10 cellular contexts compared by ENCODE assay signal in genomic region chr1:89085781-89086180, GRCh38. TPM values are rescaled to one million over a fixed set of nuclear protein-coding genes. Genes with fewer than 3 reads are reported as not detected.
A peak's percentile ranks its signal among the peaks of the same experiment; 100 is the strongest.
DNase-seq lines count a peak whose midpoint lies in the region; ATAC-seq and TF ChIP-seq lines count a peak whose summit lies in the region.
"Had no signal": no experiment of that assay in that cellular context is flagged by ENCODE, and none has a peak within 500 bp of the region (broad histone marks: within the 10 kb centered on the region; RNA-seq: fewer than 3 reads in every experiment).

No MANE protein-coding gene starts in this region.

- H2BK5ac ChIP-seq in IMR-90 (ENCODE audit: low read depth, low read length, poor library complexity, severe bottlenecking), result no peak overlapping the region

- H3K4me3 ChIP-seq in IMR-90 (ENCODE audit: insufficient read depth, low read depth, low read length), result no peak overlapping the region
- H3K4me3 ChIP-seq: A549 had no signal

- BruUV-seq in IMR-90 (replicated peaks; lab: Mats Ljungman, UMichigan), result no TSS peak

- no peak overlapping the region for H2BK120ac ChIP-seq in IMR-90 (ENCODE audit: low read depth, low read length)

- no peaks in the 10 kb centered on the region for H4K20me1 ChIP-seq in IMR-90 (ENCODE audit: insufficient read depth, low read length)

- no peaks in the 10 kb centered on the region for H3K9me1 ChIP-seq in IMR-90 (ENCODE audit: insufficient read depth, low read length)

- H3K9me3 Mint-ChIP-seq in chondrocyte (ENCODE audit: low read depth), result no peaks in the 10 kb centered on the region
- H3K9me3 Mint-ChIP-seq: T-cell had no signal

- dilution Hi-C loops in IMR-90 (cut with HindIII; ENCODE audit: low sequenced_read_pairs, unreplicated experiment), result no loop called here

- no peak overlapping the region for H4K91ac ChIP-seq in IMR-90 (ENCODE audit: insufficient read depth, low read depth, low read length)

- H3K9me3 ChIP-seq in IMR-90 (ENCODE audit: control insufficient read depth, insufficient read depth, low read length), result no peaks in the 10 kb centered on the region
- H3K9me3 ChIP-seq: A549 had no signal

- H3K9ac ChIP-seq in IMR-90 (ENCODE audit: low read depth, low read length), result no peak overlapping the region

- no peaks in the 10 kb centered on the region for H3K36me3 Mint-ChIP-seq in chondrocyte (ENCODE audit: low read depth)
- H3K36me3 Mint-ChIP-seq: T-cell had no signal

- TF ChIP-seq POLR2A in IMR-90 (IDR thresholded peaks at IDR 0.05; ENCODE audit: low read depth, low read length), result no peak

- ATAC-seq in IMR-90 (ENCODE audit: low read depth), result peak; percentile 91
- ATAC-seq in stimulated activated naive CD8-positive, alpha-beta T cell treated with anti-CD3 and anti-CD28 coated beads, Interleukin-15, Interleukin-2, amounts not matched to agents 100 U/mL and 50 U/mL, for 24 hours, result peak; percentile 40
- ATAC-seq: A549 had no signal

- H2BK20ac ChIP-seq in IMR-90 (ENCODE audit: low read depth, low read length), result no peak overlapping the region

- TF ChIP-seq RAD21 in IMR-90 (IDR thresholded peaks at IDR 0.05; ENCODE audit: low read length), result peak; percentile 69

- no peaks in the 10 kb centered on the region for H3K27me3 ChIP-seq in IMR-90 (ENCODE audit: control insufficient read depth, insufficient read depth, low read length)

- no peak overlapping the region for H3K27ac Mint-ChIP-seq in chondrocyte (ENCODE audit: unreplicated experiment)
- H3K27ac Mint-ChIP-seq: T-cell had no signal

- no peaks in the 10 kb centered on the region for H3K79me1 ChIP-seq in IMR-90 (ENCODE audit: low read depth in 1 of 2, low read length in 2 of 2)

- no peak overlapping the region for H2BK15ac ChIP-seq in IMR-90 (ENCODE audit: low read depth, low read length)

- H4K8ac ChIP-seq in IMR-90 (ENCODE audit: low read depth in 2 of 2, low read length in 2 of 2), result no peak overlapping the region

- TF ChIP-seq CTCF in IMR-90 (conservative IDR thresholded peaks at IDR 0.05; ENCODE audit: low read depth, low read length), result peak; percentile 72
- no peak for TF ChIP-seq CTCF in chondrocyte (IDR thresholded peaks at IDR 0.05)

- no peaks in the 10 kb centered on the region for H3K4me1 Mint-ChIP-seq in chondrocyte (ENCODE audit: low read depth)

- in situ Hi-C loops in IMR-90 (cut with MboI; ENCODE audit: low sequenced_read_pairs), result no loop called here

- peaks cover 4% of the 10 kb centered on the region for H3K27me3 Mint-ChIP-seq in chondrocyte (ENCODE audit: low read depth)
- H3K27me3 Mint-ChIP-seq: T-cell had no signal

- no peak overlapping the region for H3K4ac ChIP-seq in IMR-90 (ENCODE audit: low read depth, low read length)

- peak; percentile 25 for DNase-seq in DMS79 treated with DMSO at 0.1 percent for 48 hours (lab: John Stamatoyannopoulos, UW)
- DNase-seq in DMS79 (lab: John Stamatoyannopoulos, UW), result no peak
- DNase-seq in IMR-90, result peak; percentile 56
- DNase-seq in T-helper 22 cell (ENCODE audit: low read depth), result peak; percentile 19
- peak; percentile 51 for DNase-seq in fibroblast of gingiva (ENCODE audit: low read depth)
- DNase-seq in stimulated activated naive CD8-positive, alpha-beta T cell treated with anti-CD3 and anti-CD28 coated beads, Interleukin-15, Interleukin-2, amounts not matched to agents 100 U/mL and 50 U/mL, for 24 hours, result peak; percentile 48
- DNase-seq in chondrocyte (ENCODE audit: low spot score), result no peak
- DNase-seq in activated CD8-positive, alpha-beta memory T cell treated with anti-CD3 and anti-CD28 coated beads, Interleukin-2, amount 50 U/mL, for 4 hours, result no peak

- no peak overlapping the region for H3K18ac ChIP-seq in IMR-90 (ENCODE audit: low read depth, low read length)

- H3K36me3 ChIP-seq in IMR-90 (ENCODE audit: control insufficient read depth, insufficient read depth, low read length), result no peaks in the 10 kb centered on the region

- intact Hi-C loops in IMR-90 (cut with micrococcal nuclease), result loop anchor here (1.0 to 5.0 kb wide), 4 partner anchors 64 to 370 kb away; no protein-coding TSS in a partner anchor

- no peak overlapping the region for H2AFZ ChIP-seq in IMR-90 (replicated peaks; ENCODE audit: low read length, poor library complexity)

- no peak overlapping the region for H3K4me3 Mint-ChIP-seq in chondrocyte (ENCODE audit: unreplicated experiment)
- H3K4me3 Mint-ChIP-seq: T-cell had no signal

- no peak overlapping the region for H3K23ac ChIP-seq in IMR-90 (ENCODE audit: low read depth, low read length)

- H2AK5ac ChIP-seq in IMR-90 (ENCODE audit: low read depth, low read length), result no peak overlapping the region

- H3K14ac ChIP-seq in IMR-90 (replicated peaks; ENCODE audit: low read depth, low read length), result no peak overlapping the region

- POLR2A ChIA-PET in IMR-90 (lab: Charles Lee; ENCODE audit: unreplicated experiment), result no interaction called here

- H2AK9ac ChIP-seq in IMR-90 (replicated peaks; ENCODE audit: low read depth, low read length, poor library complexity), result no peak overlapping the region

- H3K4me2 ChIP-seq in IMR-90 (ENCODE audit: low read depth, low read length), result no peak overlapping the region
- H3K4me2 ChIP-seq: A549 had no signal

- CTCF ChIA-PET in IMR-90 (lab: Yijun Ruan, JAX), result interaction anchor here (0.6 to 1.8 kb wide), 14 partner anchors 17 to 370 kb away, joined by 3 to 15 read pairs (median 5); partner anchors contain the start of gene GBP6

- no peaks in the 10 kb centered on the region for H3K4me1 ChIP-seq in IMR-90 (ENCODE audit: control insufficient read depth, insufficient read depth, low read length)
- H3K4me1 ChIP-seq: A549 had no signal

- H3K56ac ChIP-seq in IMR-90 (ENCODE audit: extremely low read depth, insufficient read depth, low read length), result no peak overlapping the region

- H4K5ac ChIP-seq in IMR-90 (ENCODE audit: low read depth, low read length), result no peak overlapping the region

- no peak overlapping the region for H3K27ac ChIP-seq in IMR-90 (ENCODE audit: insufficient read depth, low read length)
- H3K27ac ChIP-seq: A549 had no signal

TF ChIP-seq in IMR-90, 13 proteins besides CTCF, POLR2A, EP300 and RAD21:
- TF ChIP-seq SMC3 (IDR thresholded peaks at IDR 0.05; ENCODE audit: low read depth, low read length), result peak; percentile 58
- TF ChIP-seq MAZ (IDR thresholded peaks at IDR 0.05; ENCODE audit: borderline replicate concordance, low read depth, low read length), result no peak

RNA-seq across cellular contexts. Expression of gene GBP1, which starts 20.8 kb away (rescaled TPM):
- total RNA-seq in IMR-90 (2012; rRNA removed), result 108 and 118 TPM in 2 replicates
- 39.3 and 40.1 TPM in 2 replicates for polyA plus RNA-seq in IMR-90 (2012; rRNA removed)
- polyA plus RNA-seq in IMR-90 (2012; cell fraction: cytosol; rRNA removed), result 11.7 and 17.1 TPM in 2 replicates
- polyA plus RNA-seq in IMR-90 (2012; cell fraction: nucleus; rRNA removed; ENCODE audit: low replicate concordance), result 25.0 and 184 TPM in 2 replicates
- 10.6 to 12.9 TPM (median 12.3 TPM) in 3 replicates for total RNA-seq in chondrocyte

RNA-seq across cellular contexts. Expression of gene GBP2, which starts 40.1 kb away (rescaled TPM):
- total RNA-seq in IMR-90 (2012; rRNA removed) (12.8 and 17.7 TPM in 2 replicates), chondrocyte (0.42 to 0.56 TPM in 2 of 3 replicates, not detected in the other)
- 6.7 and 8.2 TPM in 2 replicates for polyA plus RNA-seq in IMR-90 (2012; rRNA removed)
- polyA plus RNA-seq in IMR-90 (2012; cell fraction: cytosol; rRNA removed), result 4.1 and 4.5 TPM in 2 replicates
- 2.2 and 10.3 TPM in 2 replicates for polyA plus RNA-seq in IMR-90 (2012; cell fraction: nucleus; rRNA removed; ENCODE audit: low replicate concordance)

Comparison
In these comparisons a context has a peak if more than half of its experiments do, and no peak if none do; other contexts are left out.
1. DNase-seq: peak in DMS79 treated with DMSO at 0.1 percent for 48 hours (single experiment), IMR-90 (single experiment), T-helper 22 cell (single experiment), fibroblast of gingiva (single experiment) and stimulated activated naive CD8-positive, alpha-beta T cell treated with anti-CD3 and anti-CD28 coated beads, Interleukin-15, Interleukin-2, amounts not matched to agents 100 U/mL and 50 U/mL, for 24 hours (single experiment); none in DMS79 (single experiment), chondrocyte (single experiment) and activated CD8-positive, alpha-beta memory T cell treated with anti-CD3 and anti-CD28 coated beads, Interleukin-2, amount 50 U/mL, for 4 hours (single experiment).